Comparison of ENCODE assay signal across 21 cellular contexts in genomic region chr5:168097852-168098251, GRCh38.
"Had no signal": no experiment of that assay in that cellular context is flagged by ENCODE, and none has a peak within 500 bp of the region (broad histone marks: within the 10 kb centered on the region; RNA-seq: fewer than 3 reads in every experiment).

No MANE protein-coding gene starts in this region.

- H3K9me3 Mint-ChIP-seq: activated B cell treated with CpG ODN at 0.5 μM for 24 hours; activated CD4-positive, alpha-beta T cell treated with anti-CD3 and anti-CD28 coated beads, Interleukin-2, amount 10 ng/mL, durations not matched to agents 24 days and 14 days; activated naive CD4-positive, alpha-beta T cell treated with anti-CD3 and anti-CD28 coated beads for 36 hours; activated naive CD8-positive, alpha-beta T cell treated with anti-CD3 and anti-CD28 coated beads for 36 hours; activated T-cell treated with anti-CD3 and anti-CD28 coated beads, Interleukin-2, amount 50 U/mL, for 4 hours had no signal

- H3K4me3 Mint-ChIP-seq: activated B cell treated with CpG ODN at 0.5 μM for 24 hours; activated CD4-positive, alpha-beta T cell treated with anti-CD3 and anti-CD28 coated beads, Interleukin-2, amount 10 ng/mL, durations not matched to agents 24 days and 14 days; activated CD8-positive, alpha-beta memory T cell treated with anti-CD3 and anti-CD28 coated beads, Interleukin-2, amount 10 ng/mL, durations not matched to agents 7 days and 5 days; activated naive CD4-positive, alpha-beta T cell treated with anti-CD3 and anti-CD28 coated beads for 36 hours; activated naive CD8-positive, alpha-beta T cell treated with anti-CD3 and anti-CD28 coated beads for 36 hours; activated T-cell treated with anti-CD3 and anti-CD28 coated beads, Interleukin-2, amount 50 U/mL, for 4 hours; T-helper 17 cell had no signal

- H2AFZ ChIP-seq: PC-9 had no signal

- H3K4me2 ChIP-seq: PC-9 had no signal

- H3K27ac Mint-ChIP-seq: activated B cell treated with CpG ODN at 0.5 μM for 24 hours; activated CD4-positive, alpha-beta T cell treated with anti-CD3 and anti-CD28 coated beads, Interleukin-2, amount 10 ng/mL, durations not matched to agents 24 days and 14 days; activated CD8-positive, alpha-beta memory T cell treated with anti-CD3 and anti-CD28 coated beads, Interleukin-2, amount 10 ng/mL, durations not matched to agents 7 days and 5 days; activated naive CD4-positive, alpha-beta T cell treated with anti-CD3 and anti-CD28 coated beads for 36 hours; activated naive CD8-positive, alpha-beta T cell treated with anti-CD3 and anti-CD28 coated beads for 36 hours; T-helper 17 cell had no signal

- ATAC-seq: activated CD8-positive, alpha-beta memory T cell treated with anti-CD3 and anti-CD28 coated beads, Interleukin-2, amount 10 ng/mL, durations not matched to agents 7 days and 5 days; activated T-cell treated with anti-CD3 and anti-CD28 coated beads, Interleukin-2, amount 50 U/mL, for 4 hours; T-helper 17 cell had no signal

- DNase-seq: activated B cell treated with CpG ODN at 0.5 μM for 24 hours; activated CD4-positive, alpha-beta T cell treated with anti-CD3 and anti-CD28 coated beads for 1 hour; activated CD4-positive, alpha-beta T cell treated with anti-CD3 and anti-CD28 coated beads, Interleukin-2, amount 10 ng/mL, durations not matched to agents 24 days and 14 days; activated CD4-positive, alpha-beta T cell treated with anti-CD3 and anti-CD28 coated beads, Interleukin-2, amount 50 U/mL, for 48 hours; activated CD8-positive, alpha-beta memory T cell treated with anti-CD3 and anti-CD28 coated beads, Interleukin-2, amount 10 ng/mL, durations not matched to agents 7 days and 5 days; activated gamma-delta T cell; activated naive CD4-positive, alpha-beta T cell treated with anti-CD3 and anti-CD28 coated beads for 36 hours; activated naive CD8-positive, alpha-beta T cell treated with anti-CD3 and anti-CD28 coated beads for 36 hours; activated T-cell treated with anti-CD3 and anti-CD28 coated beads, Interleukin-2, amount 50 U/mL, for 4 hours; anterior cingulate cortex; cerebellar nuclear complex; Kasumi-1; KBM-7; NCI-H1048; NCI-H146; NCI-H1930; NCI-H446; PC-9; SIG-M5; T-helper 17 cell; T-helper 9 cell had no signal

- H3K27ac ChIP-seq: PC-9 had no signal

- H3K36me3 Mint-ChIP-seq: activated CD8-positive, alpha-beta memory T cell treated with anti-CD3 and anti-CD28 coated beads, Interleukin-2, amount 10 ng/mL, durations not matched to agents 7 days and 5 days; activated naive CD8-positive, alpha-beta T cell treated with anti-CD3 and anti-CD28 coated beads for 36 hours had no signal

- H3K4me3 ChIP-seq: PC-9 had no signal

- H3K4me1 Mint-ChIP-seq: activated B cell treated with CpG ODN at 0.5 μM for 24 hours; activated CD4-positive, alpha-beta T cell treated with anti-CD3 and anti-CD28 coated beads, Interleukin-2, amount 10 ng/mL, durations not matched to agents 24 days and 14 days; activated CD8-positive, alpha-beta memory T cell treated with anti-CD3 and anti-CD28 coated beads, Interleukin-2, amount 10 ng/mL, durations not matched to agents 7 days and 5 days; activated naive CD8-positive, alpha-beta T cell treated with anti-CD3 and anti-CD28 coated beads for 36 hours; T-helper 17 cell had no signal

- H3K27me3 Mint-ChIP-seq: activated B cell treated with CpG ODN at 0.5 μM for 24 hours; activated CD4-positive, alpha-beta T cell treated with anti-CD3 and anti-CD28 coated beads, Interleukin-2, amount 10 ng/mL, durations not matched to agents 24 days and 14 days; activated CD8-positive, alpha-beta memory T cell treated with anti-CD3 and anti-CD28 coated beads, Interleukin-2, amount 10 ng/mL, durations not matched to agents 7 days and 5 days had no signal
